Comparison of ENCODE assay signal across 10 cellular contexts in genomic region chr6:131060311-131060710, GRCh38. TPM values are rescaled to one million over a fixed set of nuclear protein-coding genes. Genes with fewer than 3 reads are reported as not detected.
DNase-seq lines count a peak whose midpoint lies in the region; ATAC-seq, FAIRE-seq and TF ChIP-seq lines count a peak whose summit lies in the region.
"Had no signal": no experiment of that assay in that cellular context is flagged by ENCODE, and none has a peak within 500 bp of the region (broad histone marks: within the 10 kb centered on the region; RNA-seq: fewer than 3 reads in every experiment).

No MANE protein-coding gene starts in this region.

- no peak for TF ChIP-seq CTCF in WI38 (IDR thresholded peaks at IDR 0.05; ENCODE audit: low read depth, low read length)
- no peak for TF ChIP-seq CTCF in tibial artery (IDR thresholded peaks at IDR 0.05)
- no peak for TF ChIP-seq CTCF in pancreas (IDR thresholded peaks at IDR 0.05)

- no peaks in the 10 kb centered on the region for H3K9me3 Mint-ChIP-seq in activated naive CD4-positive, alpha-beta T cell treated with anti-CD3 and anti-CD28 coated beads, Interleukin-2, amount 50 U/mL, for 24 hours

- no peaks in the 10 kb centered on the region for H3K27me3 Mint-ChIP-seq in activated naive CD4-positive, alpha-beta T cell treated with anti-CD3 and anti-CD28 coated beads, Interleukin-2, amount 50 U/mL, for 24 hours

- peak overlapping the region; percentile 21 to 85 for H3K27ac ChIP-seq in tibial artery
- H3K27ac ChIP-seq in pancreas = no peak overlapping the region

- H3K27me3 ChIP-seq in tibial artery = no peaks in the 10 kb centered on the region
- H3K27me3 ChIP-seq in pancreas = no peaks in the 10 kb centered on the region

- WGBS in pancreas, 2 donors = 65 to 71% methylated on average over 3 of the region's 3 CpGs

- intact Hi-C loops in tibial artery (cut with DNase I; ENCODE audit: low total_unique reads) (no loop called here), pancreas (cut with DNase I) (no loop called here)

- H3K9me3 ChIP-seq in tibial artery (peaks cover 0 to 4% (median 0%) of the 10 kb centered on the region in 3 donors), pancreas (no peaks in the 10 kb centered on the region)

- H3K4me3 ChIP-seq in WI38 (ENCODE audit: low read depth, low read length) = peak overlapping the region; percentile 93
- no peak overlapping the region for H3K4me3 ChIP-seq in tibial artery
- no peak overlapping the region for H3K4me3 ChIP-seq in pancreas

- no peak for DNase-seq in activated naive CD4-positive, alpha-beta T cell treated with Interleukin-2 at 50 U/mL for 16 hours
- DNase-seq in iris pigment epithelial cell (ENCODE audit: low read depth) (peak; percentile 46), tibial artery (no peak), hippocampal formation (lab: John Stamatoyannopoulos, UW) (no peak), AG20443 (ENCODE audit: low spot score) (no peak), pancreas (no peak)
- DNase-seq: NCI-H1417 treated with DMSO at 0.1 percent for 48 hours had no signal

- no peaks in the 10 kb centered on the region for H3K36me3 Mint-ChIP-seq in activated naive CD4-positive, alpha-beta T cell treated with anti-CD3 and anti-CD28 coated beads, Interleukin-2, amount 50 U/mL, for 24 hours

- peaks cover 0 to 31% (median 6%) of the 10 kb centered on the region in 4 donors for H3K4me1 ChIP-seq in tibial artery
- H3K4me1 ChIP-seq in pancreas = no peaks in the 10 kb centered on the region

- H3K27ac Mint-ChIP-seq in activated naive CD4-positive, alpha-beta T cell treated with anti-CD3 and anti-CD28 coated beads, Interleukin-2, amount 50 U/mL, for 24 hours = peak overlapping the region; percentile 64
- H3K27ac Mint-ChIP-seq: activated T-helper 2 cell treated with anti-CD3 and anti-CD28 coated beads, Interferon-gamma antibody, Interleukin-2, Interleukin-4, amounts not matched to agents 10 μg/mL and 5 μg/mL and 100 μg/mL, durations not matched to agents 14 hours and 24 hours and 36 hours had no signal

- FAIRE-seq in pancreas (lab: Jason Lieb, UNC) = no peak

- H3K36me3 ChIP-seq in tibial artery (no peaks in the 10 kb centered on the region), pancreas (no peaks in the 10 kb centered on the region)

- H3K4me3 Mint-ChIP-seq in activated naive CD4-positive, alpha-beta T cell treated with anti-CD3 and anti-CD28 coated beads, Interleukin-2, amount 50 U/mL, for 24 hours = no peak overlapping the region

- peaks cover 27% of the 10 kb centered on the region for H3K4me1 Mint-ChIP-seq in activated naive CD4-positive, alpha-beta T cell treated with anti-CD3 and anti-CD28 coated beads, Interleukin-2, amount 50 U/mL, for 24 hours

- ATAC-seq in pancreas = no peak

RNA-seq across cellular contexts. Expression of gene EPB41L2, which starts 2.7 kb away (rescaled TPM):
- total RNA-seq in pancreas = 10 to 100 TPM; 13.8 to 63.0 (median 23.6) TPM
- 10 to 100 TPM; 13.0 to 14.0 TPM for polyA plus RNA-seq in pancreas

Comparison
In these comparisons a context has a peak if more than half of its experiments do, and no peak if none do; other contexts are left out.
1. H3K27ac ChIP-seq: peak in tibial artery (2 of 2); none in pancreas (0 of 4).